In the genomic region with DNA sequence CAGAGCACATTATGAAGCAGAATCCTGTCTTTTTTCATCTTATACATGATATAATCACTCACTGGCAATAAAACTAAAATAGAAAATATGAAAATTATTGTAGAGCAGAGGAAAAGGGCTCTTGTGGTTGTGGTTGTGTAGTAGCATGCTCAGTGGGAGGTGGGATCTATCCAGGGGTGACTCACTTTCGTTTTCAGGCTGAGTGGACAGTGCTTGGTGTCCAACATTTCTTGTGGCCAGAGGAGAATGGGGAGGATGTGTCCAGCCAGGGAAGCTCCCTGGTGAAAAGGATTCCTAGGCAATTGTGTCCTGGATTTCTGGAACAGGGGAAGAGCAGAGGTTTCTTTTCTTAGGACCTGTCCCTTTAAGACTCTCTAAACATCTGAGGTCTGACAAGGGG, we compare ENCODE assay signal across 1 cellular context.
TF ChIP-seq lines count a peak whose summit lies in the region.

No MANE protein-coding gene starts in this region.

TF ChIP-seq in IMR-90, 13 proteins besides CTCF, POLR2A, EP300 and RAD21 (continued from another document):
- TF ChIP-seq BHLHE40 (IDR thresholded peaks at IDR 0.05; ENCODE audit: low read depth, low read length) (no peak), MXI1 (IDR thresholded peaks at IDR 0.05; ENCODE audit: borderline replicate concordance, low read depth, low read length) (no peak), CHD1 (IDR thresholded peaks at IDR 0.05; ENCODE audit: low read depth, low read length) (no peak), CEBPB (IDR thresholded peaks at IDR 0.05; ENCODE audit: low read depth, low read length) (no peak), RCOR1 (IDR thresholded peaks at IDR 0.05; ENCODE audit: insufficient replicate concordance, low read length) (no peak), MAFK (IDR thresholded peaks at IDR 0.05; ENCODE audit: low read depth, low read length) (no peak), RFX5 (IDR thresholded peaks at IDR 0.05; ENCODE audit: low read depth, low read length) (no peak), NFE2L2 (IDR thresholded peaks at IDR 0.05; ENCODE audit: low read depth, low read length) (no peak)
- TF ChIP-seq, protein P1, sequence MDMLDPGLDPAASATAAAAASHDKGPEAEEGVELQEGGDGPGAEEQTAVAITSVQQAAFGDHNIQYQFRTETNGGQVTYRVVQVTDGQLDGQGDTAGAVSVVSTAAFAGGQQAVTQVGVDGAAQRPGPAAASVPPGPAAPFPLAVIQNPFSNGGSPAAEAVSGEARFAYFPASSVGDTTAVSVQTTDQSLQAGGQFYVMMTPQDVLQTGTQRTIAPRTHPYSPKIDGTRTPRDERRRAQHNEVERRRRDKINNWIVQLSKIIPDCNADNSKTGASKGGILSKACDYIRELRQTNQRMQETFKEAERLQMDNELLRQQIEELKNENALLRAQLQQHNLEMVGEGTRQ (IDR thresholded peaks at IDR 0.05; ENCODE audit: low read depth, low read length): no peak
